Comparison of ENCODE assay signal across 10 cellular contexts in genomic region chr19:17418710-17419109, GRCh38. TPM values are rescaled to one million over a fixed set of nuclear protein-coding genes. Genes with fewer than 3 reads are reported as not detected.
DNase-seq lines count a peak whose midpoint lies in the region; ATAC-seq and TF ChIP-seq lines count a peak whose summit lies in the region.
"Had no signal": no experiment of that assay in that cellular context is flagged by ENCODE, and none has a peak within 500 bp of the region (broad histone marks: within the 10 kb centered on the region; RNA-seq: fewer than 3 reads in every experiment).

No MANE protein-coding gene starts in this region.

- peak overlapping the region; percentile 53; the same call in 1 of the 2 replicates for H4K91ac ChIP-seq in IMR-90 (ENCODE audit: insufficient read depth, low read depth, low read length)

- DNase-seq in CD4-positive, CD25-positive, alpha-beta regulatory T cell = no peak
- DNase-seq in IMR-90 (no peak), naive B cell (no peak), DMS153 treated with DMSO at 0.1 percent for 48 hours (lab: John Stamatoyannopoulos, UW; ENCODE audit: unreplicated experiment) (no peak), A172 (ENCODE audit: low spot score) (no peak)
- DNase-seq in activated naive CD8-positive, alpha-beta T cell treated with anti-CD3 and anti-CD28 coated beads for 36 hours = no peak
- DNase-seq: stimulated activated CD8-positive, alpha-beta memory T cell treated with anti-CD3 and anti-CD28 coated beads, Interleukin-4, amount 100 ng/mL, for 48 hours had no signal

- dilution Hi-C loops in IMR-90 (cut with HindIII; ENCODE audit: low sequenced_read_pairs, unreplicated experiment) = no loop called here

- H2AFZ ChIP-seq in IMR-90 (replicated peaks; ENCODE audit: low read length, poor library complexity) = peak overlapping the region; percentile 99

- no peak for TF ChIP-seq POLR2A in IMR-90 (IDR thresholded peaks at IDR 0.05; ENCODE audit: low read depth, low read length)

- H3K9me1 ChIP-seq in IMR-90 (ENCODE audit: insufficient read depth, low read length) = peaks cover 7% of the 10 kb centered on the region; the same call in 1 of the 2 replicates

- H3K79me1 ChIP-seq in IMR-90 (ENCODE audit: low read depth in 1 of 2, low read length in 2 of 2) = peaks cover 5 to 12% of the 10 kb centered on the region in 2 experiments; a peak in 3 of 4 replicates

- H3K56ac ChIP-seq in IMR-90 (ENCODE audit: extremely low read depth, insufficient read depth, low read length) = no peak overlapping the region

- no TSS peak for BruUV-seq in IMR-90 (replicated peaks; lab: Mats Ljungman, UMichigan)

- H3K9me3 ChIP-seq in CD4-positive, CD25-positive, alpha-beta regulatory T cell (ENCODE audit: control insufficient read depth in 2 of 2, low read length in 2 of 2) = no peaks in the 10 kb centered on the region
- no peaks in the 10 kb centered on the region for H3K9me3 ChIP-seq in IMR-90 (ENCODE audit: control insufficient read depth, insufficient read depth, low read length)

- peaks cover 0 to 19% (median 8%) of the 10 kb centered on the region in 4 donors for H3K4me1 Mint-ChIP-seq in CD4-positive, CD25-positive, alpha-beta regulatory T cell
- peaks cover 11% of the 10 kb centered on the region for H3K4me1 Mint-ChIP-seq in activated naive CD8-positive, alpha-beta T cell treated with anti-CD3 and anti-CD28 coated beads for 36 hours
- peaks cover 15 to 21% (median 16%) of the 10 kb centered on the region in 3 donors for H3K4me1 Mint-ChIP-seq in naive B cell

- H3K27me3 ChIP-seq in CD4-positive, CD25-positive, alpha-beta regulatory T cell (ENCODE audit: control insufficient read depth, insufficient read depth, low read length) = no peaks in the 10 kb centered on the region
- 0 out of 2 replicates have a peak, but pooled peaks cover 1% of the 10 kb centered on the region for H3K27me3 ChIP-seq in IMR-90 (ENCODE audit: control insufficient read depth, insufficient read depth, low read length)

- no peak overlapping the region for H2BK5ac ChIP-seq in IMR-90 (ENCODE audit: low read depth, low read length, poor library complexity, severe bottlenecking)

- peak overlapping the region; percentile 30; the same call in 1 of the 2 replicates for H3K23ac ChIP-seq in IMR-90 (ENCODE audit: low read depth, low read length)

- no peak for TF ChIP-seq CTCF in IMR-90 (conservative IDR thresholded peaks at IDR 0.05; ENCODE audit: low read depth, low read length)

- H3K36me3 Mint-ChIP-seq in CD4-positive, CD25-positive, alpha-beta regulatory T cell = peaks cover 17% of the 10 kb centered on the region
- peaks cover 10% of the 10 kb centered on the region for H3K36me3 Mint-ChIP-seq in activated naive CD8-positive, alpha-beta T cell treated with anti-CD3 and anti-CD28 coated beads for 36 hours
- H3K36me3 Mint-ChIP-seq in naive B cell = peaks cover 0 to 16% of the 10 kb centered on the region in 2 donors

- no peaks in the 10 kb centered on the region for H3K9me3 Mint-ChIP-seq in CD4-positive, CD25-positive, alpha-beta regulatory T cell
- no peaks in the 10 kb centered on the region for H3K9me3 Mint-ChIP-seq in activated naive CD8-positive, alpha-beta T cell treated with anti-CD3 and anti-CD28 coated beads for 36 hours
- no peaks in the 10 kb centered on the region for H3K9me3 Mint-ChIP-seq in naive B cell

- H3K36me3 ChIP-seq in CD4-positive, CD25-positive, alpha-beta regulatory T cell (ENCODE audit: control insufficient read depth, insufficient read depth, low read length) = peaks cover 14% of the 10 kb centered on the region
- H3K36me3 ChIP-seq in IMR-90 (ENCODE audit: control insufficient read depth, insufficient read depth, low read length) = peaks cover 2% of the 10 kb centered on the region; the same call in 1 of the 2 replicates

- peak overlapping the region; percentile 69; the same call in 1 of the 2 replicates for H4K5ac ChIP-seq in IMR-90 (ENCODE audit: low read depth, low read length)

- intact Hi-C loops in IMR-90 (cut with micrococcal nuclease) = no loop called here

- H3K18ac ChIP-seq in IMR-90 (ENCODE audit: low read depth, low read length) = no peak overlapping the region

- no peaks in the 10 kb centered on the region for H4K20me1 ChIP-seq in IMR-90 (ENCODE audit: insufficient read depth, low read length)

- peak overlapping the region; percentile 89 to 94 for H4K8ac ChIP-seq in IMR-90 (ENCODE audit: low read depth in 2 of 2, low read length in 2 of 2)

- peak overlapping the region in 2 of 3 donors; percentile 92 to 96 for H3K27ac Mint-ChIP-seq in CD4-positive, CD25-positive, alpha-beta regulatory T cell
- H3K27ac Mint-ChIP-seq in activated naive CD8-positive, alpha-beta T cell treated with anti-CD3 and anti-CD28 coated beads for 36 hours = no peak overlapping the region
- peak overlapping the region in 1 of 6 donors; percentile 42 for H3K27ac Mint-ChIP-seq in naive B cell

- TF ChIP-seq RAD21 in IMR-90 (IDR thresholded peaks at IDR 0.05; ENCODE audit: low read length) = no peak

- peak overlapping the region; percentile 65 for H2AK5ac ChIP-seq in IMR-90 (ENCODE audit: low read depth, low read length)

- POLR2A ChIA-PET in IMR-90 (lab: Charles Lee; ENCODE audit: unreplicated experiment) = no interaction called here

- peak overlapping the region; percentile 92 to 98 (median 94) for H3K4me3 Mint-ChIP-seq in CD4-positive, CD25-positive, alpha-beta regulatory T cell
- peak overlapping the region; percentile 89 for H3K4me3 Mint-ChIP-seq in activated naive CD8-positive, alpha-beta T cell treated with anti-CD3 and anti-CD28 coated beads for 36 hours
- peak overlapping the region; percentile 82 to 99 (median 96) for H3K4me3 Mint-ChIP-seq in naive B cell

- H3K4me1 ChIP-seq in CD4-positive, CD25-positive, alpha-beta regulatory T cell (ENCODE audit: control insufficient read depth, insufficient read depth, low read length, poor library complexity, severe bottlenecking) = peaks cover 16% of the 10 kb centered on the region
- peaks cover 4% of the 10 kb centered on the region; the same call in 1 of the 2 replicates for H3K4me1 ChIP-seq in IMR-90 (ENCODE audit: control insufficient read depth, insufficient read depth, low read length)

- H3K9ac ChIP-seq in IMR-90 (ENCODE audit: low read depth, low read length) = no peak overlapping the region

- in situ Hi-C loops in IMR-90 (cut with MboI; ENCODE audit: low sequenced_read_pairs) = no loop called here

- WGBS in IMR-90 (ENCODE audit: extremely low coverage in 2 of 2, insufficient read length in 1 of 2), 2 experiments = no CpG with 5 or more reads among the region's 3 CpGs

- no peak overlapping the region for H3K14ac ChIP-seq in IMR-90 (replicated peaks; ENCODE audit: low read depth, low read length)

- ATAC-seq in CD4-positive, CD25-positive, alpha-beta regulatory T cell (ENCODE audit: low read depth in 2 of 2) = no peak
- ATAC-seq in IMR-90 (ENCODE audit: low read depth) (no peak), naive B cell (ENCODE audit: low read depth in 2 of 2) (no peak), GM21447 (IDR thresholded peaks at IDR 0.05; ENCODE audit: unreplicated experiment) (no peak), GM21717 (IDR thresholded peaks at IDR 0.05; ENCODE audit: unreplicated experiment) (no peak)

- H3K27me3 Mint-ChIP-seq in CD4-positive, CD25-positive, alpha-beta regulatory T cell = no peaks in the 10 kb centered on the region
- no peaks in the 10 kb centered on the region for H3K27me3 Mint-ChIP-seq in activated naive CD8-positive, alpha-beta T cell treated with anti-CD3 and anti-CD28 coated beads for 36 hours
- no peaks in the 10 kb centered on the region for H3K27me3 Mint-ChIP-seq in naive B cell

- no peak overlapping the region for H2BK15ac ChIP-seq in IMR-90 (ENCODE audit: low read depth, low read length)

- H3K4me2 ChIP-seq in IMR-90 (ENCODE audit: low read depth, low read length) = peak overlapping the region; percentile 71; the same call in 1 of the 2 replicates

- CTCF ChIA-PET in IMR-90 (lab: Yijun Ruan, JAX) = no interaction called here

- no peak overlapping the region for H2BK120ac ChIP-seq in IMR-90 (ENCODE audit: low read depth, low read length)

- no peak overlapping the region for H2BK20ac ChIP-seq in IMR-90 (ENCODE audit: low read depth, low read length)

- peak overlapping the region; percentile 60; the same call in 1 of the 2 replicates for H3K4ac ChIP-seq in IMR-90 (ENCODE audit: low read depth, low read length)

- peak overlapping the region; percentile 21 for H2AK9ac ChIP-seq in IMR-90 (replicated peaks; ENCODE audit: low read depth, low read length, poor library complexity)

- H3K27ac ChIP-seq in CD4-positive, CD25-positive, alpha-beta regulatory T cell (ENCODE audit: insufficient read depth, low read length, poor library complexity, severe bottlenecking) = no peak overlapping the region
- H3K27ac ChIP-seq in IMR-90 (ENCODE audit: insufficient read depth, low read length) = no peak overlapping the region

- H3K4me3 ChIP-seq in CD4-positive, CD25-positive, alpha-beta regulatory T cell (ENCODE audit: low read depth, low read length) = peak overlapping the region; percentile 81
- no peak overlapping the region for H3K4me3 ChIP-seq in IMR-90 (ENCODE audit: insufficient read depth, low read depth, low read length)

RNA-seq across cellular contexts. Expression of gene MVB12A, which starts 1.1 kb away (rescaled TPM):
- total RNA-seq in CD4-positive, CD25-positive, alpha-beta regulatory T cell = 26.7 TPM
- 10 to 100 TPM; 30.1 to 48.6 (median 38.4) TPM for polyA plus RNA-seq in CD4-positive, CD25-positive, alpha-beta regulatory T cell
- 13.8 and 13.9 TPM in 2 replicates for total RNA-seq in IMR-90 (2012; rRNA removed)
- polyA plus RNA-seq in IMR-90 (2012; rRNA removed) = 43.9 and 44.3 TPM in 2 replicates
- 35.8 and 58.5 TPM in 2 replicates for polyA plus RNA-seq in IMR-90 (2012; cell fraction: cytosol; rRNA removed)
- polyA plus RNA-seq in IMR-90 (2012; cell fraction: nucleus; rRNA removed; ENCODE audit: low replicate concordance) = 42.9 and 77.3 TPM in 2 replicates
- 10 to 100 TPM; 26.4 to 27.4 TPM for total RNA-seq in activated naive CD8-positive, alpha-beta T cell treated with anti-CD3 and anti-CD28 coated beads for 36 hours
- 10 to 100 TPM; 14.3 to 44.0 (median 25.0) TPM for polyA plus RNA-seq in naive B cell (ENCODE audit: low read depth in 6 of 6)
- 105 and 141 TPM in 2 replicates for total RNA-seq in A172 (2014; rRNA removed; shearing (Covaris generic))

RNA-seq across cellular contexts. Expression of gene BST2, which starts 13.3 kb away (rescaled TPM):
- 45.6 TPM for total RNA-seq in CD4-positive, CD25-positive, alpha-beta regulatory T cell
- 100 to 1,000 TPM; 155 to 175 (median 158) TPM for polyA plus RNA-seq in CD4-positive, CD25-positive, alpha-beta regulatory T cell
- 0.18 and 0.28 TPM in 2 replicates for total RNA-seq in IMR-90 (2012; rRNA removed)
- 0.67 and 0.92 TPM in 2 replicates for polyA plus RNA-seq in IMR-90 (2012; rRNA removed)
- 0.78 and 2.3 TPM in 2 replicates for polyA plus RNA-seq in IMR-90 (2012; cell fraction: cytosol; rRNA removed)
- polyA plus RNA-seq in IMR-90 (2012; cell fraction: nucleus; rRNA removed; ENCODE audit: low replicate concordance) = 0.34 and 0.96 TPM in 2 replicates
- 10 to 100 TPM; 92.6 to 98.6 TPM for total RNA-seq in activated naive CD8-positive, alpha-beta T cell treated with anti-CD3 and anti-CD28 coated beads for 36 hours
- polyA plus RNA-seq in naive B cell (ENCODE audit: low read depth in 6 of 6) = 100 to 1,000 TPM; 131 to 189 (median 163) TPM
- 0.29 and 1.7 TPM in 2 replicates for total RNA-seq in A172 (2014; rRNA removed; shearing (Covaris generic))
- total RNA-seq: HT1080 had no signal

RNA-seq across cellular contexts. Expression of gene CCDC194, which starts 24.7 kb away (rescaled TPM):
- total RNA-seq in CD4-positive, CD25-positive, alpha-beta regulatory T cell = 1.3 TPM
- not detected for polyA plus RNA-seq in CD4-positive, CD25-positive, alpha-beta regulatory T cell
- not detected in 2 replicates for total RNA-seq in IMR-90 (2012; rRNA removed)
- polyA plus RNA-seq in IMR-90 (2012; rRNA removed) (not detected in 2 replicates), naive B cell (ENCODE audit: low read depth in 6 of 6) (not detected)
- polyA plus RNA-seq in IMR-90 (2012; cell fraction: cytosol; rRNA removed) = not detected in 2 replicates
- not detected in 2 replicates for polyA plus RNA-seq in IMR-90 (2012; cell fraction: nucleus; rRNA removed; ENCODE audit: low replicate concordance)
- 1 to 10 TPM in 1 of 2 experiments, under 1 TPM in 1; 0.96 to 1.6 TPM for total RNA-seq in activated naive CD8-positive, alpha-beta T cell treated with anti-CD3 and anti-CD28 coated beads for 36 hours
- not detected in 2 replicates for total RNA-seq in A172 (2014; rRNA removed; shearing (Covaris generic))
- total RNA-seq: HT1080 had no signal

RNA-seq across cellular contexts. Expression of gene TMEM221, which starts 29.8 kb away (rescaled TPM):
- not detected for total RNA-seq in CD4-positive, CD25-positive, alpha-beta regulatory T cell
- polyA plus RNA-seq in CD4-positive, CD25-positive, alpha-beta regulatory T cell = under 1 TPM in 1 of 4 donors, not detected in 3; 0.16 TPM
- total RNA-seq in IMR-90 (2012; rRNA removed) = not detected in 2 replicates
- polyA plus RNA-seq in IMR-90 (2012; rRNA removed) (0.06 and 0.12 TPM in 2 replicates), naive B cell (ENCODE audit: low read depth in 6 of 6) (under 1 TPM in 1 of 6 donors, not detected in 5; 0.52 TPM)
- 0.08 and 0.11 TPM in 2 replicates for polyA plus RNA-seq in IMR-90 (2012; cell fraction: cytosol; rRNA removed)
- 0.04 and 0.11 TPM in 2 replicates for polyA plus RNA-seq in IMR-90 (2012; cell fraction: nucleus; rRNA removed; ENCODE audit: low replicate concordance)
- not detected for total RNA-seq in activated naive CD8-positive, alpha-beta T cell treated with anti-CD3 and anti-CD28 coated beads for 36 hours
- total RNA-seq in A172 (2014; rRNA removed; shearing (Covaris generic)) = 0.07 TPM in 1 of 2 replicates, not detected in the other
- total RNA-seq: HT1080 had no signal

RNA-seq across cellular contexts. Expression of gene PLVAP, which starts 41.6 kb away (rescaled TPM):
- not detected for total RNA-seq in CD4-positive, CD25-positive, alpha-beta regulatory T cell
- polyA plus RNA-seq in CD4-positive, CD25-positive, alpha-beta regulatory T cell = not detected
- not detected in 2 replicates for total RNA-seq in IMR-90 (2012; rRNA removed)
- polyA plus RNA-seq in IMR-90 (2012; rRNA removed) (not detected in 2 replicates), naive B cell (ENCODE audit: low read depth in 6 of 6) (not detected)
- polyA plus RNA-seq in IMR-90 (2012; cell fraction: cytosol; rRNA removed) = 0.02 TPM in 1 of 2 replicates, not detected in the other
- 0.10 TPM in 1 of 2 replicates, not detected in the other for polyA plus RNA-seq in IMR-90 (2012; cell fraction: nucleus; rRNA removed; ENCODE audit: low replicate concordance)
- total RNA-seq in activated naive CD8-positive, alpha-beta T cell treated with anti-CD3 and anti-CD28 coated beads for 36 hours = not detected
- not detected in 2 replicates for total RNA-seq in A172 (2014; rRNA removed; shearing (Covaris generic))
- total RNA-seq: HT1080 had no signal

Comparison
In these comparisons a context has a peak if more than half of its experiments do, and no peak if none do; other contexts are left out.
1. RNA of gene BST2, which starts 13.3 kb away (total RNA-seq): 92.6 to 98.6 TPM in activated naive CD8-positive, alpha-beta T cell treated with anti-CD3 and anti-CD28 coated beads for 36 hours and 45.6 TPM in CD4-positive, CD25-positive, alpha-beta regulatory T cell (single experiment); 0.29 to 1.7 TPM in A172 and 0.18 to 0.28 TPM in IMR-90; every median in the first group is over 10 times any median in the second.
2. Peak in every context shown above with its lines, with median percentiles within 50 percentile points of each other: H3K4me3 Mint-ChIP-seq.